ENCODE assay signal across 20 cellular contexts in genomic region chr7:91719008-91719407, GRCh38.
"Had no signal": no experiment of that assay in that cellular context is flagged by ENCODE, and none has a peak within 500 bp of the region (broad histone marks: within the 10 kb centered on the region; RNA-seq: fewer than 3 reads in every experiment).

No MANE protein-coding gene starts in this region.

- H3K4me3 ChIP-seq: colonic mucosa, esophagus squamous epithelium, gastrocnemius medialis, heart right ventricle, left lung, lower lobe of right lung, mucosa of descending colon had no signal

- H3K36me3 ChIP-seq: colonic mucosa, esophagus squamous epithelium, gastrocnemius medialis, heart right ventricle, left lung, lower lobe of right lung had no signal

- H3K9me3 ChIP-seq: colonic mucosa, esophagus squamous epithelium, gastrocnemius medialis had no signal

- H3K27me3 ChIP-seq: colonic mucosa, esophagus squamous epithelium, gastrocnemius medialis, heart right ventricle, left lung had no signal

- H3K4me1 ChIP-seq: colonic mucosa, gastrocnemius medialis, heart right ventricle, left lung, lower lobe of right lung had no signal

- DNase-seq: colonic mucosa; cortex of kidney; effector CD8-positive, alpha-beta T cell; erythroblast; esophagus squamous epithelium; foreskin fibroblast; foreskin melanocyte; gastrocnemius medialis; glutamatergic neuron; head of caudate nucleus; heart right ventricle; hippocampal formation; left cardiac atrium; left lung; left ventricle myocardium superior; lower lobe of right lung; mucosa of descending colon; naive B cell; naive thymus-derived CD8-positive, alpha-beta T cell had no signal

- H3K27ac ChIP-seq: colonic mucosa, epithelial cell of prostate, esophagus squamous epithelium, gastrocnemius medialis, heart right ventricle, left lung, lower lobe of right lung had no signal
